1 cellular context compared by ENCODE assay signal in the genomic region with DNA sequence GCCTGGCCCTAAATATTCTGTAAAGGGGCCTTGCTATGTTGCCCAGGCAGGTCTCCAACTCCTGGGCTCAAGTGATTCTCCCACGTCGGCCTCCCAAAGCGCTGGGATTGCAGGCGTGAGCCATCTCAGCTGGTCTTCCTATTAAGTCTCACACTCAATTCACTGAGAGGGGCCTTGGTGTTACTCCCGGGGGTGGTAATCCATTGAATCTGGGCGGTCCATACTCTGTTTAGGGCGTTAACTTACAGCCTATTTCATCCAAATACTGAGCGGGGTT.
A peak's percentile ranks its signal among the peaks of the same experiment; 100 is the strongest.
TF ChIP-seq lines count a peak whose summit lies in the region.

No MANE protein-coding gene starts in this region.

TF ChIP-seq in H1, 55 proteins besides CTCF, POLR2A, EP300 and RAD21:
- TF ChIP-seq ZNF274 (IDR thresholded peaks at IDR 0.05; ENCODE audit: borderline replicate concordance, extremely low read depth, low read length), result no peak
- 0 out of 2 replicates have a peak, but pooled peaks have one; percentile 4 for TF ChIP-seq KDM1A (IDR thresholded peaks at IDR 0.05; ENCODE audit: borderline replicate concordance, low read length)
- no peak for TF ChIP-seq ATF3 (IDR thresholded peaks at IDR 0.05; ENCODE audit: insufficient read depth, low read depth, low read length)
TF ChIP-seq in H1: peak in this region for 1.
